8 cellular contexts compared by ENCODE assay signal in the genomic region with DNA sequence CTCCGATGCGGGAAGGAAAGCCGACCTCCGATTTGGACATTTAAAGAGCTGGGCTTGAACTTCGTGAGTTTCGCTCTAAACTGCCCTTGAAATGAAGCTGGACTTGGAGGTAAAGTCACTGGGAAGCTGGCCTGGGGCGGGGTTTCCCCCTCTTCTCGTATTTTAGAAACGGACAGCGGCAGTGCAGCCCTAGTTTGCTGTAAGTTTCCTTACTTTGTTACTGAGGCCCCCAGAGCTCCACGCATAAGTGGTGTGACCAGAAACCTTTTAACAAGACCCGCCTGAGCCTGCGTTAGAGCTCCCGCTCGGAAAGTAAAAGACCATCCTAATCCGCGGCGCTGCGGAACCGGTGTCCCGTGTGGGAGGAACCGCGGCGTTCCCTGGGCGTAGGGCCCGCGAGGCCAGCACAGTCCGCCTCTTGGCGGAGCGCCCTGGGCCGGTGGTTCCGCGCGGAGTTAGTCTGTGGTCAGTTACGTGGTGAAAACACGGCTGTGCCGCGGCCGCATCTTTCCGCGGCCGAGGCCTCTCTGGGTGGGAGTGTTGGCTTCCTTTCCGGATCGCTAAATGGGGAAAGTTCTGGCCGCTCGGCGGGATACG. TPM values are rescaled to one million over a fixed set of nuclear protein-coding genes. Genes with fewer than 3 reads are reported as not detected.
A peak's percentile ranks its signal among the peaks of the same experiment; 100 is the strongest.
DNase-seq lines count a peak whose midpoint lies in the region; ATAC-seq and TF ChIP-seq lines count a peak whose summit lies in the region.

No MANE protein-coding gene starts in this region.

- intact Hi-C loops in left lung (cut with DNase I): no loop called here

- peak in 1 of 2 donors; percentile 6 for TF ChIP-seq CTCF in left lung (IDR thresholded peaks at IDR 0.05)

- no peaks in the 10 kb centered on the region for H3K36me3 ChIP-seq in left lung

- peak; percentile 81 for DNase-seq in CD1c-positive myeloid dendritic cell (ENCODE audit: extremely low spot score)
- peak; percentile 5 for DNase-seq in T1000 (lab: John Stamatoyannopoulos, UW)
- peak; percentile 43 to 72 for DNase-seq in dermis microvascular lymphatic vessel endothelial cell (ENCODE audit: low read depth in 2 of 2)
- peak; percentile 78 to 95 for DNase-seq in left lung
- peak; percentile 57 for DNase-seq in stimulated activated CD8-positive, alpha-beta memory T cell treated with anti-CD3 and anti-CD28 coated beads, Interleukin-4, amount 100 ng/mL, for 48 hours

- H3K27me3 ChIP-seq in left lung: no peaks in the 10 kb centered on the region

- H3K9me3 ChIP-seq in left lung: no peaks in the 10 kb centered on the region

- ATAC-seq in HG03280 (IDR thresholded peaks at IDR 0.05; ENCODE audit: unreplicated experiment) (peak; percentile 29), left lung (peak; percentile 73), GM18873 (IDR thresholded peaks at IDR 0.05; ENCODE audit: low FRiP score, unreplicated experiment) (no peak), HG03108 (IDR thresholded peaks at IDR 0.05; ENCODE audit: unreplicated experiment) (no peak)

- peak overlapping the region; percentile 80 to 90 for H3K4me3 ChIP-seq in left lung

- peak overlapping the region; percentile 94 to 96 for H3K27ac ChIP-seq in left lung

- peaks cover 4 to 42% of the 10 kb centered on the region in 2 donors for H3K4me1 ChIP-seq in left lung

RNA-seq across cellular contexts. Expression of gene B3GNT5, which starts 0.4 kb away (rescaled TPM):
- total RNA-seq in dermis microvascular lymphatic vessel endothelial cell: 25.2 and 36.5 TPM in 2 replicates
- 10 to 100 TPM; 21.7 to 45.2 TPM for total RNA-seq in left lung

Comparison
In these comparisons a context has a peak if more than half of its experiments do, and no peak if none do; other contexts are left out.
1. DNase-seq: peak in every context shown above with its lines; median percentile 86 in left lung; 81 in CD1c-positive myeloid dendritic cell; 58 in dermis microvascular lymphatic vessel endothelial cell; 57 in stimulated activated CD8-positive, alpha-beta memory T cell treated with anti-CD3 and anti-CD28 coated beads, Interleukin-4, amount 100 ng/mL, for 48 hours; 5 in T1000.
2. ATAC-seq: peak in HG03280 (single experiment) and left lung (single experiment); none in GM18873 (single experiment) and HG03108 (single experiment).